In the genomic region with DNA sequence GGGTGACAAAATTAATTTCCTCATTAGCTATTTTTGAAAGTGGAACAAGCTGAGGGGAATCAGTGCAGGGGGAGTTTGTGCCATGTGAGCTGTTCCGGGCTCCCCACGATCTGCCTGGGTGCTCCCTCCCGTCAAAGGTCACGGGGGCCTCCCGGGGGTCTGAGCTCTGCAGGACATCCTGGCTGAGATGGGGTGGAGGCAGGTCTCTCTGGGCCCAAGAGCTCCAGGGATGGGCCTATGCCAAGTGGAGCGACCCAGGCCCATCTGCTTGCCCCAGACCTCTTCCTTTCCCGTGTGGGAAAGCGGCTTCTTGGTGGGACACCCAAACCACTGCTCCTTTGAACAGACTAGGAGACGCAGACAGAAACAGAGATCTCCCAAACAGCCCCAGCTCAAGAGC, we compare ENCODE assay signal across 22 cellular contexts.
DNase-seq lines count a peak whose midpoint lies in the region; ATAC-seq, FAIRE-seq and TF ChIP-seq lines count a peak whose summit lies in the region.
"Had no signal": no experiment of that assay in that cellular context is flagged by ENCODE, and none has a peak within 500 bp of the region (broad histone marks: within the 10 kb centered on the region; RNA-seq: fewer than 3 reads in every experiment).

No MANE protein-coding gene starts in this region.

- H3K36me3 ChIP-seq in OCI-LY1 (ENCODE audit: insufficient read depth, low read length) (peaks cover 15% of the 10 kb centered on the region; the same call in 1 of the 2 replicates), kidney (ENCODE audit: control insufficient read depth in 1 of 2, insufficient read depth in 2 of 2, low read length in 2 of 2) (no peaks in the 10 kb centered on the region)
- H3K36me3 ChIP-seq: gastrocnemius medialis, neutrophil, thyroid gland had no signal

- H3K27me3 ChIP-seq in OCI-LY1 (ENCODE audit: insufficient read depth, low read length), result no peaks in the 10 kb centered on the region
- H3K27me3 ChIP-seq: gastrocnemius medialis, neutrophil, thyroid gland had no signal

- no peak overlapping the region for H2AFZ ChIP-seq in OCI-LY1 (ENCODE audit: low read length)
- H2AFZ ChIP-seq: GM23248 had no signal

- peaks cover 95% of the 10 kb centered on the region for H3K4me1 ChIP-seq in OCI-LY1 (ENCODE audit: insufficient read depth, low read length, severe bottlenecking)
- peaks cover 33 to 37% of the 10 kb centered on the region in 2 donors for H3K4me1 ChIP-seq in kidney (ENCODE audit: control insufficient read depth in 1 of 2, insufficient read depth in 1 of 2, low read depth in 1 of 2, low read length in 2 of 2)

- intact Hi-C loops in kidney (cut with DNase I), result no loop called here

- H3K4me1 Mint-ChIP-seq in T-helper 1 cell treated with Interleukin-12 subunit alpha and Interleukin-12 subunit beta and Interleukin-4 antibody, amounts not matched to agents 30 μg/mL and 1 μg/mL, for 36 hours (ENCODE audit: low read depth), result peaks cover 55% of the 10 kb centered on the region
- H3K4me1 Mint-ChIP-seq in stimulated activated effector memory CD8-positive, alpha-beta T cell treated with anti-CD3 and anti-CD28 coated beads, Interleukin-12 subunit alpha, Interleukin-12 subunit beta, amount 100 ng/mL, for 72 hours, result peaks cover 77% of the 10 kb centered on the region

- no peak overlapping the region for H3K4me2 ChIP-seq in OCI-LY1 (ENCODE audit: low read length)

- H3K9me2 ChIP-seq in OCI-LY1 (ENCODE audit: low read depth, low read length), result no peaks in the 10 kb centered on the region

- H3F3A ChIP-seq in OCI-LY1 (ENCODE audit: insufficient read depth, low read length), result no peaks in the 10 kb centered on the region

- peaks cover 5% of the 10 kb centered on the region for H3K36me3 Mint-ChIP-seq in T-helper 1 cell treated with Interleukin-12 subunit alpha and Interleukin-12 subunit beta and Interleukin-4 antibody, amounts not matched to agents 30 μg/mL and 1 μg/mL, for 36 hours (ENCODE audit: low read depth)
- H3K36me3 Mint-ChIP-seq in stimulated activated effector memory CD8-positive, alpha-beta T cell treated with anti-CD3 and anti-CD28 coated beads, Interleukin-12 subunit alpha, Interleukin-12 subunit beta, amount 100 ng/mL, for 72 hours, result peaks cover 16% of the 10 kb centered on the region
- H3K36me3 Mint-ChIP-seq: T-cell had no signal

- H3K9me3 ChIP-seq in OCI-LY1 (ENCODE audit: low read length), result no peaks in the 10 kb centered on the region
- H3K9me3 ChIP-seq in kidney (ENCODE audit: control insufficient read depth in 1 of 2, low read length in 2 of 2), result no peaks in the 10 kb centered on the region
- H3K9me3 ChIP-seq: gastrocnemius medialis, neutrophil, thyroid gland had no signal

- H3K27me3 Mint-ChIP-seq in T-helper 1 cell treated with Interleukin-12 subunit alpha and Interleukin-12 subunit beta and Interleukin-4 antibody, amounts not matched to agents 30 μg/mL and 1 μg/mL, for 36 hours (ENCODE audit: low read depth), result peaks cover 3% of the 10 kb centered on the region
- H3K27me3 Mint-ChIP-seq: T-cell had no signal

- DNase-seq in T-helper 1 cell (no peak), kidney (peak; percentile 72), NCI-H510A (lab: John Stamatoyannopoulos, UW) (no peak), EL (no peak)
- no peak for DNase-seq in stimulated activated effector memory CD8-positive, alpha-beta T cell treated with anti-CD3 and anti-CD28 coated beads, Interleukin-12 subunit alpha, Interleukin-12 subunit beta, amount 100 ng/mL, for 72 hours (ENCODE audit: low spot score in 2 of 2)
- DNase-seq: AML-193; amygdala; central memory CD4-positive, alpha-beta T cell; COR-L47; gastrocnemius medialis; GM23248; KBM-7; left cardiac atrium; MV-4-11; NCI-H2029; SHP77 treated with DMSO at 0.1 percent for 48 hours had no signal

- H3K9ac ChIP-seq in OCI-LY1 (ENCODE audit: low read length) (no peak overlapping the region; the same call in 1 of the 2 replicates), kidney (ENCODE audit: low read length in 2 of 2) (no peak overlapping the region)
- H3K9ac ChIP-seq: GM23248 had no signal

- H3K9me3 Mint-ChIP-seq in T-helper 1 cell treated with Interleukin-12 subunit alpha and Interleukin-12 subunit beta and Interleukin-4 antibody, amounts not matched to agents 30 μg/mL and 1 μg/mL, for 36 hours, result no peaks in the 10 kb centered on the region
- H3K9me3 Mint-ChIP-seq in stimulated activated effector memory CD8-positive, alpha-beta T cell treated with anti-CD3 and anti-CD28 coated beads, Interleukin-12 subunit alpha, Interleukin-12 subunit beta, amount 100 ng/mL, for 72 hours, result no peaks in the 10 kb centered on the region
- H3K9me3 Mint-ChIP-seq: T-cell had no signal

- H3K4me3 Mint-ChIP-seq in T-helper 1 cell treated with Interleukin-12 subunit alpha and Interleukin-12 subunit beta and Interleukin-4 antibody, amounts not matched to agents 30 μg/mL and 1 μg/mL, for 36 hours, result no peak overlapping the region
- H3K4me3 Mint-ChIP-seq in stimulated activated effector memory CD8-positive, alpha-beta T cell treated with anti-CD3 and anti-CD28 coated beads, Interleukin-12 subunit alpha, Interleukin-12 subunit beta, amount 100 ng/mL, for 72 hours, result no peak overlapping the region
- H3K4me3 Mint-ChIP-seq: T-cell had no signal

- TF ChIP-seq CTCF in OCI-LY1 (IDR thresholded peaks at IDR 0.05; ENCODE audit: low read length), result no peak
- TF ChIP-seq CTCF in kidney (IDR thresholded peaks at IDR 0.05; ENCODE audit: borderline replicate concordance, extremely low read depth, insufficient read depth), result no peak

- peak overlapping the region; percentile 46 for H3K27ac Mint-ChIP-seq in T-helper 1 cell treated with Interleukin-12 subunit alpha and Interleukin-12 subunit beta and Interleukin-4 antibody, amounts not matched to agents 30 μg/mL and 1 μg/mL, for 36 hours
- H3K27ac Mint-ChIP-seq in stimulated activated effector memory CD8-positive, alpha-beta T cell treated with anti-CD3 and anti-CD28 coated beads, Interleukin-12 subunit alpha, Interleukin-12 subunit beta, amount 100 ng/mL, for 72 hours, result peak overlapping the region; percentile 98

- no peaks in the 10 kb centered on the region for H4K20me1 ChIP-seq in OCI-LY1 (ENCODE audit: insufficient read depth, low read length)

- ATAC-seq in stimulated activated effector memory CD8-positive, alpha-beta T cell treated with anti-CD3 and anti-CD28 coated beads, Interleukin-12 subunit alpha, Interleukin-12 subunit beta, amount 100 ng/mL, for 72 hours, result no peak
- no peak for ATAC-seq in HG03521 (IDR thresholded peaks at IDR 0.05; ENCODE audit: unreplicated experiment)
- ATAC-seq: gastrocnemius medialis, left cardiac atrium, T-cell had no signal

- H3K4me3 ChIP-seq in OCI-LY1 (ENCODE audit: low read depth, low read length, poor library complexity, severe bottlenecking) (no peak overlapping the region), kidney (ENCODE audit: low read length in 2 of 2) (no peak overlapping the region)
- H3K4me3 ChIP-seq: gastrocnemius medialis, GM23248, thyroid gland had no signal

- peak overlapping the region; percentile 87 for H3K27ac ChIP-seq in OCI-LY1 (ENCODE audit: low read depth, low read length, poor library complexity, severe bottlenecking)
- H3K27ac ChIP-seq in kidney (ENCODE audit: low read depth in 2 of 2, low read length in 2 of 2), result no peak overlapping the region
- H3K27ac ChIP-seq: gastrocnemius medialis, GM23248, neutrophil had no signal

- FAIRE-seq in kidney (lab: Jason Lieb, UNC), result no peak

- no peaks in the 10 kb centered on the region for H3K79me2 ChIP-seq in OCI-LY1 (ENCODE audit: insufficient read depth, low read length)
